21 cellular contexts compared by ENCODE assay signal in genomic region chr17:19531780-19532501, GRCh38.
"Had no signal": no experiment of that assay in that cellular context is flagged by ENCODE, and none has a peak within 500 bp of the region (broad histone marks: within the 10 kb centered on the region; RNA-seq: fewer than 3 reads in every experiment).

No MANE protein-coding gene starts in this region.

- H3K36me3 ChIP-seq: colonic mucosa, neutrophil, right atrium auricular region, transverse colon had no signal

- H3K4me1 ChIP-seq: colonic mucosa, foreskin keratinocyte, parathyroid adenoma had no signal

- H3K27me3 ChIP-seq: right atrium auricular region had no signal

- H3K9me3 Mint-ChIP-seq: activated naive CD4-positive, alpha-beta T cell treated with anti-CD3 and anti-CD28 coated beads for 36 hours; activated T-helper 2 cell treated with anti-CD3 and anti-CD28 coated beads, Interferon-gamma antibody, Interleukin-2, Interleukin-4, amounts not matched to agents 10 μg/mL and 5 μg/mL and 100 μg/mL, durations not matched to agents 14 hours and 24 hours and 36 hours; T-helper 2 cell treated with Interferon-gamma antibody and Interleukin-4, amounts not matched to agents 5 μg/mL and 100 μg/mL, for 36 hours had no signal

- H3K4me3 Mint-ChIP-seq: activated naive CD4-positive, alpha-beta T cell treated with anti-CD3 and anti-CD28 coated beads for 36 hours; T-helper 2 cell treated with Interferon-gamma antibody and Interleukin-4, amounts not matched to agents 5 μg/mL and 100 μg/mL, for 36 hours had no signal

- ATAC-seq: foreskin keratinocyte had no signal

- H3K27ac ChIP-seq: colonic mucosa, foreskin keratinocyte, neutrophil, parathyroid adenoma, right atrium auricular region, skin epidermis, transverse colon had no signal

- DNase-seq: activated CD4-positive, alpha-beta T cell treated with anti-CD3 and anti-CD28 coated beads, Interleukin-2, amount 50 U/mL, for 1 hour; activated CD4-positive, CD25-positive, alpha-beta regulatory T cell; activated CD8-positive, alpha-beta memory T cell treated with anti-CD3 and anti-CD28 coated beads for 24 hours; activated naive CD4-positive, alpha-beta T cell treated with anti-CD3 and anti-CD28 coated beads for 36 hours; colonic mucosa; effector CD8-positive, alpha-beta T cell; foreskin keratinocyte; glutamatergic neuron; kidney glomerular epithelial cell; midbrain; stimulated activated CD4-positive, alpha-beta T cell treated with anti-CD3 and anti-CD28 coated beads, Interleukin-15, amount 100 ng/mL, for 24 hours; stimulated activated CD4-positive, alpha-beta T cell treated with anti-CD3 and anti-CD28 coated beads, Interleukin-4, amount 100 ng/mL, for 1 hour; stimulated activated naive CD4-positive, alpha-beta T cell; substantia nigra; transverse colon had no signal

- H3K9me3 ChIP-seq: colonic mucosa, neutrophil, right atrium auricular region, transverse colon had no signal

- H3K4me3 ChIP-seq: colonic mucosa, right atrium auricular region, skin epidermis, transverse colon had no signal

- H3K27ac Mint-ChIP-seq: activated naive CD4-positive, alpha-beta T cell treated with anti-CD3 and anti-CD28 coated beads for 36 hours; activated T-helper 2 cell treated with anti-CD3 and anti-CD28 coated beads, Interferon-gamma antibody, Interleukin-2, Interleukin-4, amounts not matched to agents 10 μg/mL and 5 μg/mL and 100 μg/mL, durations not matched to agents 14 hours and 24 hours and 36 hours; T-helper 2 cell treated with Interferon-gamma antibody and Interleukin-4, amounts not matched to agents 5 μg/mL and 100 μg/mL, for 36 hours had no signal
